Comparison of ENCODE assay signal across 9 cellular contexts in the genomic region with DNA sequence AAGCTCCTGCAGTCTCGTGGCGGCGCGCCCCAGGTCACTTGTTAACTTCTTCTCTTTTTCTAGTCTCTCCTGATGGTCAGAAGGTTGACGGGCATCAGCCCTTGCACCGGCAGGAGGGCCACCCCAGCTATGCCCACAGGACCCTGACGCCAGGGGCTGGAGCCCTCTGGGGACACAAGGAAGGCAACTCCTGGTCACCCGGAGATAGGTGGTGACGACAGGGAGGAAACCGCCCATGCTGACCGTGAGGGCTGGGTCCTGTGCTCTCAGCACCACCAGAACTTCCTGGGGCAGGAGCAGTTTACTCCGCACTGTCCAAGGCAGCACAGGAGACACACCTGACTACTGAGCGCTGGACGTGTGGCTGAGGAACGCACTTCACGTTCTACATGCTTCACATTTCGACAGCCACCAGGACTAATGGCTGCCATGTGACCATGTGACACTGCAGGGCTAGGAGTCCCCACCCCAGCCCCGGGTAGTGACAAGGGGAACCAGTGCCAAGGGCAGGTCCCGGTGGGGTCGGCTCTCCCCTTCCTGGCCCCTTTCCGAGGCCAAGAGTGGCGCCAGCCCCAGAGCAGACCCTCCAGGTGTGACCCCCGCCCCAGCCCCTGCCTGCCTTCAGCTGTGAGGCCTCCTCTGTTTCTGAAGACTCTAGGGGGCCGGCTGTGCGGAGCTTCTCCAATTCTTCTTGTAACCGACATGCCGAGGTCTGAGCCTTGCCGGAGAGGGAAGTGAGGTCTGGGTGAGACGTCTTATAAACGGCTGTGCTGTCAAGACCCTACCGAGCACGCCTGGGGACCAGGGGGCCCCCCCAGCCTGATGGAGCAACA. TPM values are rescaled to one million over a fixed set of nuclear protein-coding genes. Genes with fewer than 3 reads are reported as not detected.
DNase-seq lines count a peak whose midpoint lies in the region; TF ChIP-seq lines count a peak whose summit lies in the region.
"Had no signal": no experiment of that assay in that cellular context is flagged by ENCODE, and none has a peak within 500 bp of the region (broad histone marks: within the 10 kb centered on the region; RNA-seq: fewer than 3 reads in every experiment).

No MANE protein-coding gene starts in this region.

- peak overlapping the region; percentile 2 to 88 (median 84); a peak in 21 of 22 replicates for H3K27ac ChIP-seq in BLaER1 treated with 17β-estradiol and CSF1 and Interleukin-3, amounts not matched to agents 10 nM and 100 nM
- H3K27ac ChIP-seq in cardiac muscle cell (peak overlapping the region; percentile 71), ovary (peak overlapping the region in 1 of 2 donors; percentile 43), A673 (ENCODE audit: low read depth, low read length, poor library complexity, severe bottlenecking) (no peak overlapping the region), mesendoderm (ENCODE audit: low read depth, low read length) (no peak overlapping the region)

- no peak overlapping the region for H3K4ac ChIP-seq in mesendoderm (ENCODE audit: low read depth, low read length)

- CTCF ChIA-PET in A673 (lab: Charles Lee), result interaction anchor here (0.7 to 1.0 kb wide), 2 partner anchors 78 to 811 kb away, joined by 4 to 5 read pairs; no protein-coding TSS in a partner anchor

- H4K5ac ChIP-seq in mesendoderm (ENCODE audit: low read length), result no peak overlapping the region

- no peaks in the 10 kb centered on the region for H3K79me2 ChIP-seq in mesendoderm (ENCODE audit: control insufficient read depth, insufficient read depth, low read length)

- H2AK5ac ChIP-seq in mesendoderm (ENCODE audit: low read length), result no peak overlapping the region

- WGBS in ovary, 3 donors, result 36 to 48% (median 45%) methylated on average over 32 of the region's 32 CpGs
- no CpG with 5 or more reads among the region's 32 CpGs for WGBS in mesendoderm (ENCODE audit: extremely low coverage, insufficient coverage, low lambda C conversion rate)

- TF ChIP-seq EP300 in ovary (IDR thresholded peaks at IDR 0.05), result no peak

- H3K27me3 ChIP-seq in BLaER1 treated with 17β-estradiol and CSF1 and Interleukin-3, amounts not matched to agents 10 nM and 100 nM, result peaks cover 0 to 2% (median 0%) of the 10 kb centered on the region in 11 experiments; a peak in 1 of 22 replicates
- H3K27me3 ChIP-seq in cardiac muscle cell (no peaks in the 10 kb centered on the region), ovary (no peaks in the 10 kb centered on the region), A673 (replicated peaks; ENCODE audit: insufficient read depth, low read depth, low read length, poor library complexity) (no peaks in the 10 kb centered on the region), mesendoderm (ENCODE audit: insufficient read depth, low read length, poor library complexity) (no peaks in the 10 kb centered on the region)

- no peaks in the 10 kb centered on the region for H3K9me3 ChIP-seq in BLaER1 treated with 17β-estradiol and CSF1 and Interleukin-3, amounts not matched to agents 10 nM and 100 nM (replicated peaks in 1 of 11)
- no peaks in the 10 kb centered on the region for H3K9me3 ChIP-seq in cardiac muscle cell (ENCODE audit: low read depth)
- no peaks in the 10 kb centered on the region for H3K9me3 ChIP-seq in ovary
- no peaks in the 10 kb centered on the region for H3K9me3 ChIP-seq in A673 (ENCODE audit: low read depth, low read length, poor library complexity, severe bottlenecking)

- H4K8ac ChIP-seq in mesendoderm (ENCODE audit: low read depth, low read length), result no peak overlapping the region

- no peak overlapping the region for H2BK15ac ChIP-seq in mesendoderm (replicated peaks; ENCODE audit: low read depth)

- peak overlapping the region; percentile 85 to 100 (median 96) for H3K4me2 ChIP-seq in BLaER1 treated with 17β-estradiol and CSF1 and Interleukin-3, amounts not matched to agents 10 nM and 100 nM
- no peak overlapping the region for H3K4me2 ChIP-seq in mesendoderm (ENCODE audit: low read length)

- TF ChIP-seq CTCF in cardiac muscle cell (IDR thresholded peaks at IDR 0.05; ENCODE audit: low read depth, low read length), result no peak
- no peak for TF ChIP-seq CTCF in ovary (IDR thresholded peaks at IDR 0.05)
- TF ChIP-seq CTCF in A673 (conservative IDR thresholded peaks at IDR 0.05; ENCODE audit: low read depth, low read length), result no peak

- H3K23ac ChIP-seq in mesendoderm (ENCODE audit: low read length), result no peak overlapping the region

- H2BK120ac ChIP-seq in mesendoderm (ENCODE audit: low read depth, low read length), result no peak overlapping the region

- POLR2A ChIA-PET in A673 (lab: Charles Lee; ENCODE audit: low non-redundant PET), result interaction anchor here (1.1 kb wide), 1 partner anchor 45 kb away, joined by 4 read pairs; the partner anchor contains the start of gene DSTN

- peaks cover 15 to 34% (median 24%) of the 10 kb centered on the region in 11 experiments for H3K36me3 ChIP-seq in BLaER1 treated with 17β-estradiol and CSF1 and Interleukin-3, amounts not matched to agents 10 nM and 100 nM
- H3K36me3 ChIP-seq in cardiac muscle cell (peaks cover 17% of the 10 kb centered on the region), ovary (no peaks in the 10 kb centered on the region), A673 (ENCODE audit: insufficient read depth, low read length, poor library complexity, severe bottlenecking) (peaks cover 14% of the 10 kb centered on the region), mesendoderm (ENCODE audit: control insufficient read depth, insufficient read depth, low read length) (peaks cover 18% of the 10 kb centered on the region)

- TF ChIP-seq POLR2A in ovary (IDR thresholded peaks at IDR 0.05), result no peak

- intact Hi-C loops in ovary (cut with DNase I), result loop anchor here in 3 of 4 donors (5.0 kb wide), 2 partner anchors 43 to 78 kb away; partner anchors contain the start of gene DSTN (in 2 of the 3)
- intact Hi-C loops in A673 (cut with micrococcal nuclease; ENCODE audit: unreplicated experiment), result loop anchor here (2.0 kb wide), 1 partner anchor 110 kb away; no protein-coding TSS in a partner anchor

- H3K9ac ChIP-seq in BLaER1 treated with 17β-estradiol and CSF1 and Interleukin-3, amounts not matched to agents 10 nM and 100 nM, result peak overlapping the region; percentile 36 to 80 (median 74); a peak in 21 of 22 replicates
- H3K9ac ChIP-seq in mesendoderm (ENCODE audit: low read length), result no peak overlapping the region

- no TSS peak for BruUV-seq in A673 (replicated peaks; lab: Mats Ljungman, UMichigan)

- peaks cover 15 to 96% (median 38%) of the 10 kb centered on the region in 11 experiments; a peak in 16 of 22 replicates for H4K20me1 ChIP-seq in BLaER1 treated with 17β-estradiol and CSF1 and Interleukin-3, amounts not matched to agents 10 nM and 100 nM

- no peak overlapping the region for H3K18ac ChIP-seq in mesendoderm (ENCODE audit: low read length)

- no peak overlapping the region for H3K56ac ChIP-seq in mesendoderm (ENCODE audit: low read length)

- DNase-seq in MV-4-11 (lab: John Stamatoyannopoulos, UW) (peak; percentile 79), cardiac muscle cell (ENCODE audit: low read depth in 1 of 2, low spot score in 1 of 2) (no peak), ovary (peak in 3 of 5 donors; percentile 21 to 55 (median 46)), A673 (ENCODE audit: low spot score) (no peak), T1000 (lab: John Stamatoyannopoulos, UW) (no peak), mesendoderm (no peak)
- no peak for DNase-seq in effector CD8-positive, alpha-beta T cell (lab: John Stamatoyannopoulos, UW)
- DNase-seq: activated CD4-positive, alpha-beta T cell treated with anti-CD3 and anti-CD28 coated beads for 48 hours had no signal

- no peak overlapping the region for H2BK5ac ChIP-seq in mesendoderm (ENCODE audit: low read length)

- peak overlapping the region; percentile 9 to 60 (median 46); a peak in 16 of 20 replicates for H3K4me3 ChIP-seq in BLaER1 treated with 17β-estradiol and CSF1 and Interleukin-3, amounts not matched to agents 10 nM and 100 nM
- no peak overlapping the region for H3K4me3 ChIP-seq in cardiac muscle cell
- H3K4me3 ChIP-seq in ovary, result no peak overlapping the region
- no peak overlapping the region for H3K4me3 ChIP-seq in A673 (ENCODE audit: low read depth, low read length, poor library complexity, severe bottlenecking)
- no peak overlapping the region for H3K4me3 ChIP-seq in mesendoderm (ENCODE audit: low read length)

- H3K4me1 ChIP-seq in BLaER1 treated with 17β-estradiol and CSF1 and Interleukin-3, amounts not matched to agents 10 nM and 100 nM, result peaks cover 76 to 100% (median 90%) of the 10 kb centered on the region in 10 experiments
- H3K4me1 ChIP-seq in cardiac muscle cell (ENCODE audit: low read depth) (peaks cover 8% of the 10 kb centered on the region), ovary (ENCODE audit: insufficient read depth) (peaks cover 17% of the 10 kb centered on the region), A673 (ENCODE audit: insufficient read depth, low read length, poor library complexity, severe bottlenecking) (peaks cover 11% of the 10 kb centered on the region), mesendoderm (ENCODE audit: control insufficient read depth, low read depth, low read length) (no peaks in the 10 kb centered on the region)

- no peaks in the 10 kb centered on the region for H3K79me1 ChIP-seq in mesendoderm (ENCODE audit: low read length)

RNA-seq across cellular contexts. Expression of gene DSTN, which starts 45.2 kb away (rescaled TPM):
- 231 and 335 TPM in 2 replicates for total RNA-seq in cardiac muscle cell
- 629 and 743 TPM in 2 replicates for polyA plus RNA-seq in cardiac muscle cell
- 100 to 1,000 TPM; 162 to 429 (median 299) TPM for total RNA-seq in ovary
- 1,000 to 10,000 TPM in 1 of 2 donors, 100 to 1,000 TPM in 1; 404 to 1,033 TPM for polyA plus RNA-seq in ovary
- total RNA-seq in A673 (2021), result 148 and 159 TPM in 2 replicates
- 278 TPM for polyA plus RNA-seq in mesendoderm (2013, experiment 1 of 2)
- polyA plus RNA-seq in mesendoderm (2013, experiment 2 of 2), result 278 TPM

Comparison
In these comparisons a context has a peak if more than half of its experiments do, and no peak if none do; other contexts are left out.
1. H3K27ac ChIP-seq: peak in BLaER1 treated with 17β-estradiol and CSF1 and Interleukin-3, amounts not matched to agents 10 nM and 100 nM (11 of 11) and cardiac muscle cell (single experiment); none in A673 (single experiment) and mesendoderm (single experiment).
2. H3K4me3 ChIP-seq: peak in BLaER1 treated with 17β-estradiol and CSF1 and Interleukin-3, amounts not matched to agents 10 nM and 100 nM (10 of 10); none in cardiac muscle cell (single experiment), ovary (single experiment), A673 (single experiment) and mesendoderm (single experiment).
3. DNase-seq: peak in MV-4-11 (single experiment) and ovary (3 of 5); none in cardiac muscle cell (0 of 2), A673 (single experiment), T1000 (single experiment), mesendoderm (single experiment) and effector CD8-positive, alpha-beta T cell (single experiment).